In the genomic region with DNA sequence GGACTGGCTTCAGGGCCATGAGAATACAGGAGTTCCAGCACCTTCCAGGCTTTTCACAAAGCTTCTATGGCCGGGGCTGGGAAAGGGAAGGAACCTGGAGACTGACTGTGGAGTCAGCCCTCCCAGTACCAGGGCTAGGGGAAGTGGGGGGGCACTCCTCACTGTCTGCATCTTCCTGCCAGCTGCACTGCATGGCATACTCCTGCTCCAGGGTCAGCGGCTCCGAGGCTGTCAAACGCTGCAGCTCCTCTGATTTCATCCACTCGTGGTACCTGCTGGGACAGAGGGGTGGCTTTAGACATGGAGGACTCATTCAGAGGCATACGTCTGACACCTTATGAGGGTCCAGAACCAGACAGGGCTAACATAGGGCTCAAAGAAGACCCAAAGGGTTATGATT, we compare ENCODE assay signal across 17 cellular contexts. TPM values are rescaled to one million over a fixed set of nuclear protein-coding genes. Genes with fewer than 3 reads are reported as not detected.
DNase-seq lines count a peak whose midpoint lies in the region; ATAC-seq, FAIRE-seq and TF ChIP-seq lines count a peak whose summit lies in the region.
"Had no signal": no experiment of that assay in that cellular context is flagged by ENCODE, and none has a peak within 500 bp of the region (broad histone marks: within the 10 kb centered on the region; RNA-seq: fewer than 3 reads in every experiment).

No MANE protein-coding gene starts in this region.

- H3K27me3 ChIP-seq in CD8-positive, alpha-beta memory T cell (ENCODE audit: insufficient read depth, low read length, poor library complexity, severe bottlenecking), result no peaks in the 10 kb centered on the region
- H3K27me3 ChIP-seq: dorsolateral prefrontal cortex had no signal

- POLR2A ChIA-PET in A549 (lab: Yijun Ruan, JAX), result no interaction called here
- POLR2A ChIA-PET in CD8-positive, alpha-beta memory T cell (lab: Charles Lee), result no interaction called here
- POLR2A ChIA-PET in naive thymus-derived CD8-positive, alpha-beta T cell (lab: Charles Lee), result interaction anchor here (0.5 to 14.1 kb wide), 10 partner anchors 9 to 132 kb away, joined by 3 to 231 read pairs (median 7); partner anchors contain the start of genes NHERF1 and RAB37

- H3K4me1 Mint-ChIP-seq in CD8-positive, alpha-beta memory T cell, result peaks cover 53 to 76% (median 70%) of the 10 kb centered on the region in 3 donors
- peaks cover 50% of the 10 kb centered on the region for H3K4me1 Mint-ChIP-seq in activated naive CD8-positive, alpha-beta T cell (ENCODE audit: low read depth)
- H3K4me1 Mint-ChIP-seq in naive thymus-derived CD8-positive, alpha-beta T cell, result peaks cover 34 to 64% (median 52%) of the 10 kb centered on the region in 4 donors

- peaks cover 0 to 63% (median 11%) of the 10 kb centered on the region in 3 donors for H3K36me3 Mint-ChIP-seq in CD8-positive, alpha-beta memory T cell
- peaks cover 8% of the 10 kb centered on the region for H3K36me3 Mint-ChIP-seq in activated naive CD8-positive, alpha-beta T cell
- peaks cover 0 to 47% (median 12%) of the 10 kb centered on the region in 3 donors for H3K36me3 Mint-ChIP-seq in naive thymus-derived CD8-positive, alpha-beta T cell

- TF ChIP-seq RAD21 in A549 (conservative IDR thresholded peaks at IDR 0.05 in 1 of 2, IDR thresholded peaks at IDR 0.05 in 1 of 2), result no peak

- peak overlapping the region in 1 of 2 experiments; percentile 6; a peak in 1 of 6 replicates for H3K27ac ChIP-seq in A549
- no peak overlapping the region for H3K27ac ChIP-seq in CD8-positive, alpha-beta memory T cell (ENCODE audit: low read depth, low read length)

- H3K9me3 ChIP-seq in A549, result no peaks in the 10 kb centered on the region
- no peaks in the 10 kb centered on the region for H3K9me3 ChIP-seq in CD8-positive, alpha-beta memory T cell (ENCODE audit: low read length)
- H3K9me3 ChIP-seq: mucosa of descending colon had no signal

- peaks cover 45% of the 10 kb centered on the region for H3K36me3 ChIP-seq in CD8-positive, alpha-beta memory T cell (ENCODE audit: insufficient read depth, low read length)

- TF ChIP-seq CTCF in A549 (IDR thresholded peaks at IDR 0.05), result no peak

- ATAC-seq in A549, result no peak
- no peak for ATAC-seq in naive thymus-derived CD8-positive, alpha-beta T cell
- ATAC-seq: mucosa of descending colon had no signal

- WGBS in A549 (ENCODE audit: missing lambda C conversion rate), result 98% methylated on average over 6 of the region's 6 CpGs

- H3K4me3 ChIP-seq in A549, result no peak overlapping the region
- no peak overlapping the region for H3K4me3 ChIP-seq in CD8-positive, alpha-beta memory T cell (ENCODE audit: low read length)
- H3K4me3 ChIP-seq: dorsolateral prefrontal cortex, mucosa of descending colon had no signal

- peak overlapping the region; percentile 32; the same call in 2 of the 3 replicates for H3K4me2 ChIP-seq in A549

- DNase-seq in A549 (ENCODE audit: low read depth in 1 of 2, low spot score in 1 of 2) (no peak), NOMO-1 treated with DMSO at 0.1 percent for 48 hours (lab: John Stamatoyannopoulos, UW; ENCODE audit: unreplicated experiment) (no peak), HK-2 (ENCODE audit: unreplicated experiment) (no peak), DMS 273 treated with DMSO at 0.1 percent for 48 hours (lab: John Stamatoyannopoulos, UW) (no peak), KG1 (lab: John Stamatoyannopoulos, UW) (no peak)
- DNase-seq in CD8-positive, alpha-beta memory T cell, result no peak
- no peak for DNase-seq in naive thymus-derived CD8-positive, alpha-beta T cell
- DNase-seq: activated CD4-positive, alpha-beta T cell treated with anti-CD3 and anti-CD28 coated beads for 48 hours; activated gamma-delta T cell; dorsolateral prefrontal cortex; Karpas-422; mucosa of descending colon; NCI-H1417 treated with DMSO at 0.1 percent for 48 hours; SHP77; substantia nigra had no signal

- H3K27me3 Mint-ChIP-seq in CD8-positive, alpha-beta memory T cell, result peaks cover 0 to 2% of the 10 kb centered on the region in 2 donors
- no peaks in the 10 kb centered on the region for H3K27me3 Mint-ChIP-seq in activated naive CD8-positive, alpha-beta T cell
- no peaks in the 10 kb centered on the region for H3K27me3 Mint-ChIP-seq in naive thymus-derived CD8-positive, alpha-beta T cell

- no peak for TF ChIP-seq POLR2A in A549 (IDR thresholded peaks at IDR 0.05; ENCODE audit: low read length)

- TF ChIP-seq EP300 in A549 (IDR thresholded peaks at IDR 0.05), result no peak

- FAIRE-seq in A549 (lab: Jason Lieb, UNC), result no peak
- FAIRE-seq: GM19239 had no signal

- peaks cover 29% of the 10 kb centered on the region for H3K4me1 ChIP-seq in A549
- peaks cover 48% of the 10 kb centered on the region for H3K4me1 ChIP-seq in CD8-positive, alpha-beta memory T cell (ENCODE audit: insufficient read depth, low read length)

- H3K27ac Mint-ChIP-seq in CD8-positive, alpha-beta memory T cell, result peak overlapping the region in 6 of 8 donors; percentile 24 to 85 (median 72)
- peak overlapping the region; percentile 80 for H3K27ac Mint-ChIP-seq in activated naive CD8-positive, alpha-beta T cell
- peak overlapping the region in 8 of 10 donors; percentile 15 to 85 (median 67) for H3K27ac Mint-ChIP-seq in naive thymus-derived CD8-positive, alpha-beta T cell

- CTCF ChIA-PET in A549 (lab: Yijun Ruan, JAX), result interaction anchor here (0.7 to 53.6 kb wide), 6 partner anchors 16 to 276 kb away, joined by 3 to 1302 read pairs (median 228); partner anchors contain the start of genes FDXR, GRIN2C, NHERF1 and RAB37
- CTCF ChIA-PET in CD8-positive, alpha-beta memory T cell (lab: Charles Lee), result interaction anchor here (0.9 to 13.7 kb wide), 5 partner anchors 17 to 116 kb away, joined by 3 to 214 read pairs (median 52); partner anchors contain the start of gene NHERF1

- peak overlapping the region in 4 of 7 donors; percentile 15 to 91 (median 70) for H3K4me3 Mint-ChIP-seq in CD8-positive, alpha-beta memory T cell
- peak overlapping the region; percentile 83 for H3K4me3 Mint-ChIP-seq in activated naive CD8-positive, alpha-beta T cell
- peak overlapping the region in 5 of 10 donors; percentile 10 to 77 (median 47) for H3K4me3 Mint-ChIP-seq in naive thymus-derived CD8-positive, alpha-beta T cell

- no peaks in the 10 kb centered on the region for H3K9me3 Mint-ChIP-seq in CD8-positive, alpha-beta memory T cell
- H3K9me3 Mint-ChIP-seq in activated naive CD8-positive, alpha-beta T cell (ENCODE audit: low read depth), result no peaks in the 10 kb centered on the region
- H3K9me3 Mint-ChIP-seq in naive thymus-derived CD8-positive, alpha-beta T cell, result no peaks in the 10 kb centered on the region

TF ChIP-seq in A549, 52 proteins besides CTCF, POLR2A, EP300 and RAD21:
- TF ChIP-seq SMC3 (IDR thresholded peaks at IDR 0.05) (no peak), ZSCAN20 (CRISPR knock-in tag; IDR thresholded peaks at IDR 0.05) (no peak), NPAS2 (CRISPR knock-in tag; IDR thresholded peaks at IDR 0.05; ENCODE audit: borderline replicate concordance) (no peak), HDAC2 (IDR thresholded peaks at IDR 0.05) (no peak), BCL3 (IDR thresholded peaks at IDR 0.05) (no peak), CHD4 (IDR thresholded peaks at IDR 0.05; ENCODE audit: borderline replicate concordance) (no peak)
TF ChIP-seq in A549: peak in this region for 0.

RNA-seq across cellular contexts. Expression of gene NAT9, which starts 2.7 kb away (rescaled TPM):
- 42.9 and 43.4 TPM in 2 replicates for polyA plus RNA-seq in A549 (2011; rRNA removed)
- 46.5 and 51.1 TPM in 2 replicates for polyA plus RNA-seq in A549 (2012; cell fraction: cytosol; rRNA removed)
- polyA plus RNA-seq in A549 (2012; cell fraction: nucleus; rRNA removed), result 195 and 238 TPM in 2 replicates
- 63.7 to 74.3 TPM (median 71.4 TPM) in 3 replicates for polyA plus RNA-seq in A549 (2017; fragmentation: RNase III; extraction: RNeasy Plus Mini Kit Qiagen cat#74134 plus additional on column Dnase treatment)
- polyA minus RNA-seq in A549 (2011; rRNA and poly(A)+ RNA removed), result 48.7 and 56.5 TPM in 2 replicates
- total RNA-seq in CD8-positive, alpha-beta memory T cell, result 10 to 100 TPM; 42.7 to 44.5 TPM
- 17.1 TPM for polyA plus RNA-seq in CD8-positive, alpha-beta memory T cell
- total RNA-seq in naive thymus-derived CD8-positive, alpha-beta T cell, result 10 to 100 TPM; 66.5 to 71.5 TPM
- polyA plus RNA-seq in naive thymus-derived CD8-positive, alpha-beta T cell, result 10 to 100 TPM in 2 of 3 donors, 1 to 10 TPM in 1; 9.8 to 28.3 (median 20.2) TPM

RNA-seq across cellular contexts. Expression of gene NHERF1, which starts 25.0 kb away (rescaled TPM):
- polyA plus RNA-seq in A549 (2011; rRNA removed) (50.2 and 51.5 TPM in 2 replicates), A549 (2017; fragmentation: RNase III; extraction: RNeasy Plus Mini Kit Qiagen cat#74134 plus additional on column Dnase treatment) (34.2 to 41.5 TPM (median 40.8 TPM) in 3 replicates)
- 42.4 and 49.5 TPM in 2 replicates for polyA plus RNA-seq in A549 (2012; cell fraction: cytosol; rRNA removed)
- polyA plus RNA-seq in A549 (2012; cell fraction: nucleus; rRNA removed), result 39.5 and 41.7 TPM in 2 replicates
- 48.8 and 51.2 TPM in 2 replicates for polyA minus RNA-seq in A549 (2011; rRNA and poly(A)+ RNA removed)
- 100 to 1,000 TPM; 131 to 133 TPM for total RNA-seq in CD8-positive, alpha-beta memory T cell
- polyA plus RNA-seq in CD8-positive, alpha-beta memory T cell, result 674 TPM
- 100 to 1,000 TPM; 158 to 164 TPM for total RNA-seq in naive thymus-derived CD8-positive, alpha-beta T cell
- polyA plus RNA-seq in naive thymus-derived CD8-positive, alpha-beta T cell, result 100 to 1,000 TPM; 277 to 351 (median 324) TPM

RNA-seq across cellular contexts. Expression of gene RAB37, which starts 36.4 kb away (rescaled TPM):
- polyA plus RNA-seq in A549 (2011; rRNA removed) (15.8 and 18.7 TPM in 2 replicates), A549 (2017; fragmentation: RNase III; extraction: RNeasy Plus Mini Kit Qiagen cat#74134 plus additional on column Dnase treatment) (1.1 to 2.8 TPM (median 2.4 TPM) in 3 replicates)
- 1.4 and 2.0 TPM in 2 replicates for polyA plus RNA-seq in A549 (2012; cell fraction: cytosol; rRNA removed)
- polyA plus RNA-seq in A549 (2012; cell fraction: nucleus; rRNA removed), result 2.5 and 2.9 TPM in 2 replicates
- polyA minus RNA-seq in A549 (2011; rRNA and poly(A)+ RNA removed), result 11.6 and 11.7 TPM in 2 replicates
- total RNA-seq in CD8-positive, alpha-beta memory T cell, result 1 to 10 TPM; 5.8 to 6.0 TPM
- polyA plus RNA-seq in CD8-positive, alpha-beta memory T cell, result 125 TPM
- total RNA-seq in naive thymus-derived CD8-positive, alpha-beta T cell, result 10 to 100 TPM; 34.0 to 35.9 TPM
- 100 to 1,000 TPM in 1 of 3 donors, 10 to 100 TPM in 2; 55.3 to 108 (median 76.0) TPM for polyA plus RNA-seq in naive thymus-derived CD8-positive, alpha-beta T cell

Comparison
In these comparisons a context has a peak if more than half of its experiments do, and no peak if none do; other contexts are left out.
1. RNA of gene NHERF1, which starts 25.0 kb away (polyA plus RNA-seq): 674 TPM in CD8-positive, alpha-beta memory T cell (single experiment) and 277 to 351 TPM in naive thymus-derived CD8-positive, alpha-beta T cell; 34.2 to 51.5 TPM in A549; every median in the first group is over 4 times any median in the second.
2. Peak in every context shown above with its lines, with median percentiles within 50 percentile points of each other: H3K27ac Mint-ChIP-seq.